In genomic region chr1:155455588-155456195, GRCh38 we compare ENCODE assay signal across 13 cellular contexts.
DNase-seq lines count a peak whose midpoint lies in the region; ATAC-seq and TF ChIP-seq lines count a peak whose summit lies in the region.
"Had no signal": no experiment of that assay in that cellular context is flagged by ENCODE, and none has a peak within 500 bp of the region (broad histone marks: within the 10 kb centered on the region; RNA-seq: fewer than 3 reads in every experiment).

No MANE protein-coding gene starts in this region.

- no peaks in the 10 kb centered on the region for H3K27me3 Mint-ChIP-seq in brain
- H3K27me3 Mint-ChIP-seq: activated naive CD8-positive, alpha-beta T cell had no signal

- H3K4me1 ChIP-seq in HAP-1: peaks cover 14% of the 10 kb centered on the region

- no peaks in the 10 kb centered on the region for H3K9me3 Mint-ChIP-seq in brain
- H3K9me3 Mint-ChIP-seq: CD8-positive, alpha-beta T cell had no signal

- no peak overlapping the region for H3K4me3 Mint-ChIP-seq in brain
- H3K4me3 Mint-ChIP-seq: activated naive CD8-positive, alpha-beta T cell; CD8-positive, alpha-beta T cell had no signal

- H3K27ac Mint-ChIP-seq in brain: peak overlapping the region; percentile 17 to 59 (median 28)

- peaks cover 30% of the 10 kb centered on the region for H3K4me1 Mint-ChIP-seq in brain

- H3K36me3 Mint-ChIP-seq in brain: peaks cover 61% of the 10 kb centered on the region

- H3K27me3 ChIP-seq in HAP-1 (ENCODE audit: low read depth): no peaks in the 10 kb centered on the region

- DNase-seq in AG20443 (ENCODE audit: low spot score): peak; percentile 23
- peak; percentile 54 to 61 for DNase-seq in HAP-1 (ENCODE audit: low spot score in 2 of 2)
- peak; percentile 21 for DNase-seq in left kidney (ENCODE audit: low read depth, low spot score)
- no peak for DNase-seq in putamen (ENCODE audit: low spot score)
- no peak for DNase-seq in SKM-1 treated with dmso at 0.1 percent for 144 hours (lab: John Stamatoyannopoulos, UW; ENCODE audit: unreplicated experiment)
- DNase-seq in amniotic stem cell (lab: John Stamatoyannopoulos, UW): no peak
- DNase-seq: activated CD8-positive, alpha-beta memory T cell treated with anti-CD3 and anti-CD28 coated beads for 24 hours; CD8-positive, alpha-beta T cell; NCI-H146; T-helper 2 cell had no signal

- no peak overlapping the region for H3K4me3 ChIP-seq in HAP-1

- no peak for ATAC-seq in GM19324 (IDR thresholded peaks at IDR 0.05; ENCODE audit: low FRiP score, unreplicated experiment)
- ATAC-seq: CD8-positive, alpha-beta T cell had no signal

- H3K9me3 ChIP-seq in HAP-1: no peaks in the 10 kb centered on the region

- H3K36me3 ChIP-seq in HAP-1 (replicated peaks): peaks cover 4% of the 10 kb centered on the region

- no peak for TF ChIP-seq CTCF in brain (conservative IDR thresholded peaks at IDR 0.05)

- in situ Hi-C loops in HAP-1 (cut with MboI; ENCODE audit: low sequenced_read_pairs): no loop called here

Comparison
In these comparisons a context has a peak if more than half of its experiments do, and no peak if none do; other contexts are left out.
1. DNase-seq: peak in AG20443 (single experiment), HAP-1 (2 of 2) and left kidney (single experiment); none in putamen (single experiment), SKM-1 treated with dmso at 0.1 percent for 144 hours (single experiment) and amniotic stem cell (single experiment).